10 cellular contexts compared by ENCODE assay signal in the genomic region with DNA sequence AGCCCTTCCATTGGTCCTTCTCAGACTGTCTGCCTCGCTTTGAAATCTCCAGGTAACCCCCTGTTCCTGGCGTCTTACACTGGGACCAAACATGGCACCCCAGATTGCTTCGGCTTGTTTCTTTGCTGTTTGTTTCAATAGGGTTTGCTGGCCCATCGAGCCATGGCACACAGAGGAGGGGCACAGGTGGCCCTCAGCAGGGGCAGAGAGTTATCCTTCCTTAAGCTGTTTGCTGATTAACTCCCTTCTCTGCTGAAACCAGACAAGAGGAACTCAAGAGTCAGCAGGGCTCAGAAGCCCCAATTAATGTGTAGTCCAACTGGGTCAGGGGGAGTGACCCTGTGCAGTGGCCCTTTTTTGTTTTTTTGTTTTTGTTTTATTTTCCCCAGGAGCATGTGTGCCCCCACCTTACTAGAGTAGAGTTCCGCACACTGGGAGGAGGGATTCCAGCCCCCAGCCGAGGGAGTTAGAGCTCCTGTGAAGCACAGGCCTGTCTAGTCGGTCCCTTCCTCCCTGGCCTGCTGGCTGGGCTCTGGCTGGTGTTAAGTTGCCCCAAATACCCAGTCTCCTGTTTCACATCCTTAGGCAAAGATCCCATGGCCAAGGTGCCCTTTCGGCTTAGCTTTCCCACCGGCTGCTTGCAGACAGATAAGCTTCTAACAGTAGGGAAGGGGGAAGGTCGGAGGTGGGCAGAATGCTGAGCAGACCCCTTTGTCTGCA. TPM values are rescaled to one million over a fixed set of nuclear protein-coding genes. Genes with fewer than 3 reads are reported as not detected.
DNase-seq lines count a peak whose midpoint lies in the region; ATAC-seq, FAIRE-seq and TF ChIP-seq lines count a peak whose summit lies in the region.
"Had no signal": no experiment of that assay in that cellular context is flagged by ENCODE, and none has a peak within 500 bp of the region (broad histone marks: within the 10 kb centered on the region; RNA-seq: fewer than 3 reads in every experiment).

No MANE protein-coding gene starts in this region.

- H3K4me3 ChIP-seq in GM12878 (no peak overlapping the region), testis (no peak overlapping the region)

- SMC1A ChIA-PET in GM12878 (lab: Charles Lee; ENCODE audit: uncharacterized antibody, unreplicated experiment): interaction anchor here (0.8 to 1.8 kb wide), 2 partner anchors 8 to 20 kb away, joined by 3 to 4 read pairs; no protein-coding TSS in a partner anchor

- H3K9me3 Mint-ChIP-seq in mesothelial cell of epicardium: no peaks in the 10 kb centered on the region

- intact Hi-C loops in GM12878 (cut with micrococcal nuclease; ENCODE audit: unreplicated experiment): loop anchor here (5.0 kb wide), 1 partner anchor 38 kb away; a partner anchor contains a TSS
- intact Hi-C loops in testis (cut with DNase I; ENCODE audit: low total_unique reads): no loop called here

- H3K27me3 ChIP-seq in GM12878 (replicated peaks in 1 of 2; ENCODE audit: control insufficient read depth in 2 of 2, insufficient read depth in 2 of 2, low read length in 1 of 2): no peaks in the 10 kb centered on the region
- no peaks in the 10 kb centered on the region for H3K27me3 ChIP-seq in testis

- WGBS in GM12878 (ENCODE audit: insufficient coverage, insufficient replicate concordance, low lambda C conversion rate, missing lambda C conversion rate): 95% methylated on average over 10 of the region's 10 CpGs
- 54 to 58% methylated on average over 7 to 10 of the region's 10 CpGs for WGBS in testis, 2 donors

- H3K9ac ChIP-seq in GM12878 (ENCODE audit: control insufficient read depth, insufficient read depth, low read length): no peak overlapping the region

- H3K27me3 Mint-ChIP-seq in mesothelial cell of epicardium (ENCODE audit: low read depth): no peaks in the 10 kb centered on the region

- POLR2A ChIA-PET in GM12878 (lab: Charles Lee): interaction anchor here (0.8 kb wide), 1 partner anchor 8 kb away, joined by 3 read pairs; no protein-coding TSS in a partner anchor

- FAIRE-seq in GM12878 (lab: Jason Lieb, UNC) (no peak), HTR-8/SVneo (lab: Jason Lieb, UNC) (no peak)

- H3K4me1 ChIP-seq in GM12878 (ENCODE audit: control insufficient read depth, insufficient read depth, low read length) (peaks cover 57% of the 10 kb centered on the region), testis (peaks cover 87% of the 10 kb centered on the region)

- no peaks in the 10 kb centered on the region for H4K20me1 ChIP-seq in GM12878 (ENCODE audit: control insufficient read depth, insufficient read depth)

- TF ChIP-seq RAD21 in GM12878 (IDR thresholded peaks at IDR 0.05; ENCODE audit: insufficient read depth, low read depth, low read length): no peak

- TF ChIP-seq POLR2A in GM12878 (IDR thresholded peaks at IDR 0.05; ENCODE audit: low read depth, low read length) (no peak), testis (IDR thresholded peaks at IDR 0.05) (no peak)

- peaks cover 67% of the 10 kb centered on the region for H3K4me1 Mint-ChIP-seq in mesothelial cell of epicardium

- peak overlapping the region; percentile 10; the same call in 1 of the 2 replicates for H3K27ac ChIP-seq in GM12878 (ENCODE audit: control insufficient read depth, insufficient read depth)
- H3K27ac ChIP-seq in testis: peak overlapping the region; percentile 68 to 82

- RAD21 ChIA-PET in GM12878 (lab: Charles Lee; ENCODE audit: unreplicated experiment): interaction anchor here (0.6 to 1.2 kb wide), 2 partner anchors 9 to 454 kb away, joined by 3 to 4 read pairs; no protein-coding TSS in a partner anchor

- no peak overlapping the region for H3K4me3 Mint-ChIP-seq in mesothelial cell of epicardium

- no TSS peak for BruUV-seq in GM12878 (replicated peaks; lab: Mats Ljungman, UMichigan)

- TF ChIP-seq EP300 in GM12878 (IDR thresholded peaks at IDR 0.05; ENCODE audit: borderline replicate concordance in 1 of 2, control insufficient read depth in 1 of 2, low read depth in 2 of 2, low read length in 2 of 2): no peak

- H2AFZ ChIP-seq in GM12878 (ENCODE audit: control insufficient read depth, low read depth, low read length): no peak overlapping the region

- peak; percentile 18; the same call in 2 of the 3 replicates for ATAC-seq in GM12878

- peak; percentile 48 for DNase-seq in DMS 273 (lab: John Stamatoyannopoulos, UW; ENCODE audit: unreplicated experiment)
- no peak for DNase-seq in DMS 273 treated with DMSO at 0.1 percent for 48 hours (lab: John Stamatoyannopoulos, UW)
- DNase-seq in GM12878 (ENCODE audit: low read depth, low spot score): no peak
- no peak for DNase-seq in mesothelial cell of epicardium (ENCODE audit: low spot score in 2 of 2, unreplicated experiment in 2 of 2)
- DNase-seq in testis: no peak
- DNase-seq in HTR-8/SVneo (ENCODE audit: insufficient read length, low spot score): no peak
- DNase-seq in stimulated activated naive CD4-positive, alpha-beta T cell treated with Interleukin-2 at 50 U/mL for 16 hours (lab: John Stamatoyannopoulos, UW): no peak
- DNase-seq in stimulated activated CD4-positive, alpha-beta T cell treated with anti-CD3 and anti-CD28 coated beads, Interleukin-2, amount 100 ng/mL, for 24 hours: no peak
- DNase-seq: 8988T, NCI-H1092 had no signal

- H3K9me3 ChIP-seq in GM12878 (replicated peaks; ENCODE audit: control insufficient read depth, insufficient read depth, low read length) (no peaks in the 10 kb centered on the region), testis (no peaks in the 10 kb centered on the region)

- no peaks in the 10 kb centered on the region for H3K79me2 ChIP-seq in GM12878 (ENCODE audit: control insufficient read depth, insufficient read depth, low read length)

- TF ChIP-seq CTCF in GM12878 (IDR thresholded peaks at IDR 0.05 in 2 of 3, conservative IDR thresholded peaks at IDR 0.05 in 1 of 3; ENCODE audit: control insufficient read depth in 2 of 3, extremely low read depth in 1 of 3, insufficient read depth in 1 of 3, low read depth in 3 of 3, low read length in 3 of 3) (no peak), mesothelial cell of epicardium (IDR thresholded peaks at IDR 0.05; ENCODE audit: unreplicated experiment) (no peak), testis (IDR thresholded peaks at IDR 0.05) (no peak)

- CTCF ChIA-PET in GM12878 (lab: Yijun Ruan, JAX): no interaction called here

- peak overlapping the region; percentile 90 for H3K27ac Mint-ChIP-seq in mesothelial cell of epicardium

- no peaks in the 10 kb centered on the region for H3K36me3 ChIP-seq in GM12878 (ENCODE audit: control insufficient read depth in 2 of 2, insufficient read depth in 2 of 2, low read length in 1 of 2)
- no peaks in the 10 kb centered on the region for H3K36me3 ChIP-seq in testis (ENCODE audit: low read depth, missing control alignments)

- in situ Hi-C loops in GM12878 (cut with MboI): no loop called here

- no peaks in the 10 kb centered on the region for H3K36me3 Mint-ChIP-seq in mesothelial cell of epicardium

- H3K4me2 ChIP-seq in GM12878 (ENCODE audit: control insufficient read depth, insufficient read depth): peak overlapping the region; percentile 5; the same call in 1 of the 2 replicates

TF ChIP-seq in GM12878, 131 proteins besides CTCF, POLR2A, EP300 and RAD21 (continues in another document):
- TF ChIP-seq CREB1 (IDR thresholded peaks at IDR 0.05; ENCODE audit: low read depth) (no peak), MEF2B (IDR thresholded peaks at IDR 0.05; ENCODE audit: partially characterized antibody, poor library complexity, severe bottlenecking) (no peak), ZNF24 (IDR thresholded peaks at IDR 0.05) (no peak), ZNF622 (IDR thresholded peaks at IDR 0.05) (no peak)
- TF ChIP-seq, protein P1, sequence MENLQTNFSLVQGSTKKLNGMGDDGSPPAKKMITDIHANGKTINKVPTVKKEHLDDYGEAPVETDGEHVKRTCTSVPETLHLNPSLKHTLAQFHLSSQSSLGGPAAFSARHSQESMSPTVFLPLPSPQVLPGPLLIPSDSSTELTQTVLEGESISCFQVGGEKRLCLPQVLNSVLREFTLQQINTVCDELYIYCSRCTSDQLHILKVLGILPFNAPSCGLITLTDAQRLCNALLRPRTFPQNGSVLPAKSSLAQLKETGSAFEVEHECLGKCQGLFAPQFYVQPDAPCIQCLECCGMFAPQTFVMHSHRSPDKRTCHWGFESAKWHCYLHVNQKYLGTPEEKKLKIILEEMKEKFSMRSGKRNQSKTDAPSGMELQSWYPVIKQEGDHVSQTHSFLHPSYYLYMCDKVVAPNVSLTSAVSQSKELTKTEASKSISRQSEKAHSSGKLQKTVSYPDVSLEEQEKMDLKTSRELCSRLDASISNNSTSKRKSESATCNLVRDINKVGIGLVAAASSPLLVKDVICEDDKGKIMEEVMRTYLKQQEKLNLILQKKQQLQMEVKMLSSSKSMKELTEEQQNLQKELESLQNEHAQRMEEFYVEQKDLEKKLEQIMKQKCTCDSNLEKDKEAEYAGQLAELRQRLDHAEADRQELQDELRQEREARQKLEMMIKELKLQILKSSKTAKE (IDR thresholded peaks at IDR 0.05; ENCODE audit: low read depth, poor library complexity, severe bottlenecking): no peak

RNA-seq across cellular contexts. Expression of a gene that starts 39.3 kb away (rescaled TPM):
- total RNA-seq in GM12878 (2013; cell fraction: nucleolus; rRNA removed): 23.6 and 27.1 TPM in 2 replicates
- total RNA-seq in GM12878 (2014; rRNA removed) (0.45 and 0.71 TPM in 2 replicates), GM12878 (2014; rRNA removed; fragmentation: Illumina TruSeq; extraction: Trizol) (0.63 and 0.64 TPM in 2 replicates), GM12878 (2021) (0.69 and 0.92 TPM in 2 replicates), mesothelial cell of epicardium (7.5 to 9.9 TPM (median 8.7 TPM) in 3 replicates), testis (10 to 100 TPM; 39.8 to 48.3 TPM)
- polyA plus RNA-seq in GM12878 (2011; ENCODE audit: low read depth): 1.5 TPM
- polyA plus RNA-seq in GM12878 (2011; rRNA removed) (8.1 and 8.3 TPM in 2 replicates), GM12878 (2014; fragmentation: Illumina TruSeq; extraction: Trizol) (0.55 and 0.76 TPM in 2 replicates), GM12878 (2014; fragmentation: Nextera tagmentation; extraction: Ambion mirVana) (under 1 TPM; 0.11 to 0.18 TPM), GM12878 (2014; rRNA removed) (0.41 and 0.47 TPM in 2 replicates), GM12878 (2016; fragmentation: Nextera tagmentation; extraction: Ambion mirVana) (under 1 TPM; 0.15 to 0.51 TPM), testis (ENCODE audit: insufficient read depth, low read depth, low replicate concordance) (20.5 TPM)
- polyA plus RNA-seq in GM12878 (2011; cell fraction: cytosol; rRNA removed): 4.7 and 6.4 TPM in 2 replicates
- polyA plus RNA-seq in GM12878 (2011; cell fraction: nucleus; rRNA removed): 4.7 and 7.8 TPM in 2 replicates
- polyA plus RNA-seq in GM12878 (2012): 2.3 and 2.6 TPM in 2 replicates
- polyA minus RNA-seq in GM12878 (2011; rRNA and poly(A)+ RNA removed): 7.1 and 12.7 TPM in 2 replicates
- 2.5 and 3.2 TPM in 2 replicates for polyA minus RNA-seq in GM12878 (2011; cell fraction: cytosol; rRNA and poly(A)+ RNA removed)
- polyA minus RNA-seq in GM12878 (2011; cell fraction: nucleus; rRNA and poly(A)+ RNA removed): 5.4 and 5.7 TPM in 2 replicates
